Comparison of ENCODE assay signal across 8 cellular contexts in the genomic region with DNA sequence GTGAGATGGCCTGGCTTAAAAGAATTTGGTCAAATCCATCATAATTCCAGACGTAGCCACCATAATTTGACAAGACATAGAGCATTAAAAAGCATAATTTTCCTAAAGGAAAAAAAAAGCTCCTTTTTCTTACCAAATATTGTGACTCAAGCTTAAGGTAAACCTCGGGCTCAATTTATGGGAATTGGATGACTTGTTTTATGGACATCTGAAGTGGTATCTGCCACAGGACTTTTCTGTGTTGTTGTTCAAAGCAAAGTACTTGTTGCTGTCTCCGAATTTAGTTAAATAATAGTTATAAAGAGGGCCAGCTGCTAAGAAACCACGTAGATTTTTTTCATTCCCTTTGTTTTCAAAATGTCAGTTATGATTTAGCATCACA. TPM values are rescaled to one million over a fixed set of nuclear protein-coding genes. Genes with fewer than 3 reads are reported as not detected.
A peak's percentile ranks its signal among the peaks of the same experiment; 100 is the strongest.
DNase-seq lines count a peak whose midpoint lies in the region; ATAC-seq and TF ChIP-seq lines count a peak whose summit lies in the region.

No MANE protein-coding gene starts in this region.

- DNase-seq in Calu3 (no peak), NT2/D1 (ENCODE audit: low read depth, low spot score) (no peak), endothelial cell (ENCODE audit: low spot score) (no peak), osteocyte (ENCODE audit: extremely low spot score, unreplicated experiment) (no peak), germinal center (ENCODE audit: low spot score) (no peak), NCI-H2196 (lab: John Stamatoyannopoulos, UW; ENCODE audit: unreplicated experiment) (no peak), AG20443 (ENCODE audit: low spot score) (no peak)

- H3K4me1 Mint-ChIP-seq in Calu3 (ENCODE audit: low read depth, unreplicated experiment) (peaks cover 33% of the 10 kb centered on the region), endothelial cell (ENCODE audit: unreplicated experiment) (peaks cover 62% of the 10 kb centered on the region), osteocyte (ENCODE audit: unreplicated experiment) (peaks cover 52% of the 10 kb centered on the region)

- peaks cover 13% of the 10 kb centered on the region for H3K36me3 ChIP-seq in NT2/D1 (ENCODE audit: insufficient read depth, insufficient read length, low read length)

- H3K9me3 ChIP-seq in NT2/D1 (ENCODE audit: insufficient read depth, low read length), result no peaks in the 10 kb centered on the region

- BruUV-seq in Calu3 (replicated peaks; lab: Mats Ljungman, UMichigan), result no TSS peak

- peak overlapping the region; percentile 70 for H3K4me3 ChIP-seq in NT2/D1 (ENCODE audit: insufficient read length, low read depth)

- intact Hi-C loops in Calu3 (cut with micrococcal nuclease; ENCODE audit: unreplicated experiment), result loop anchor here (5.0 kb wide), 2 partner anchors 94 to 214 kb away; a partner anchor contains a TSS

- H3K4me1 ChIP-seq in NT2/D1 (ENCODE audit: insufficient read depth, insufficient read length), result no peaks in the 10 kb centered on the region

- H3K9me3 Mint-ChIP-seq in Calu3 (ENCODE audit: low read depth, unreplicated experiment) (no peaks in the 10 kb centered on the region), endothelial cell (ENCODE audit: unreplicated experiment) (no peaks in the 10 kb centered on the region), osteocyte (ENCODE audit: unreplicated experiment) (no peaks in the 10 kb centered on the region)

- H3K27me3 Mint-ChIP-seq in Calu3 (ENCODE audit: unreplicated experiment), result no peaks in the 10 kb centered on the region
- H3K27me3 Mint-ChIP-seq in endothelial cell (ENCODE audit: unreplicated experiment), result peaks cover 8% of the 10 kb centered on the region
- H3K27me3 Mint-ChIP-seq in osteocyte (ENCODE audit: unreplicated experiment), result no peaks in the 10 kb centered on the region

- no peak for TF ChIP-seq CTCF in Calu3 (IDR thresholded peaks at IDR 0.05; ENCODE audit: unreplicated experiment)
- TF ChIP-seq CTCF in endothelial cell (IDR thresholded peaks at IDR 0.05; ENCODE audit: unreplicated experiment), result no peak
- TF ChIP-seq CTCF in osteocyte (IDR thresholded peaks at IDR 0.05), result no peak

- H3K27ac Mint-ChIP-seq in Calu3 (ENCODE audit: unreplicated experiment) (no peak overlapping the region), endothelial cell (ENCODE audit: unreplicated experiment) (peak overlapping the region; percentile 92), osteocyte (ENCODE audit: unreplicated experiment) (peak overlapping the region; percentile 67)

- CTCF ChIA-PET in Calu3 (lab: Charles Lee), result no interaction called here

- no peaks in the 10 kb centered on the region for H3K27me3 ChIP-seq in NT2/D1 (ENCODE audit: insufficient read depth, insufficient read length)

- ATAC-seq in GM18519 (IDR thresholded peaks at IDR 0.05; ENCODE audit: low FRiP score, unreplicated experiment), result no peak

- peaks cover 21% of the 10 kb centered on the region for H3K36me3 Mint-ChIP-seq in Calu3 (ENCODE audit: insufficient read depth, unreplicated experiment)
- peaks cover 18% of the 10 kb centered on the region for H3K36me3 Mint-ChIP-seq in endothelial cell (ENCODE audit: low read depth, unreplicated experiment)
- peaks cover 6% of the 10 kb centered on the region for H3K36me3 Mint-ChIP-seq in osteocyte (ENCODE audit: unreplicated experiment)

- H3K4me3 Mint-ChIP-seq in Calu3 (ENCODE audit: low read depth, unreplicated experiment) (peak overlapping the region; percentile 85), endothelial cell (ENCODE audit: unreplicated experiment) (peak overlapping the region; percentile 96), osteocyte (ENCODE audit: unreplicated experiment) (peak overlapping the region; percentile 93)

- H3K9ac ChIP-seq in NT2/D1 (ENCODE audit: insufficient read length, low read depth), result peak overlapping the region; percentile 76

RNA-seq across cellular contexts. Expression of a gene that starts 1.1 kb away (rescaled TPM):
- total RNA-seq in Calu3 (2022), result 129 and 139 TPM in 2 replicates
- total RNA-seq in endothelial cell (ENCODE audit: unreplicated experiment), result 441 TPM
- 147 and 155 TPM in 2 replicates for total RNA-seq in osteocyte
